Comparison of ENCODE assay signal across 8 cellular contexts in genomic region chr22:37163618-37164534, GRCh38. TPM values are rescaled to one million over a fixed set of nuclear protein-coding genes. Genes with fewer than 3 reads are reported as not detected.
DNase-seq lines count a peak whose midpoint lies in the region; ATAC-seq and TF ChIP-seq lines count a peak whose summit lies in the region.

No MANE protein-coding gene starts in this region.

- H3K9ac ChIP-seq in mesendoderm (ENCODE audit: low read length): no peak overlapping the region
- H3K9ac ChIP-seq in H9 (ENCODE audit: extremely low read depth, insufficient read length, low read length): no peak overlapping the region

- H3K27ac ChIP-seq in mesendoderm (ENCODE audit: low read depth, low read length): no peak overlapping the region
- H3K27ac ChIP-seq in H9 (ENCODE audit: insufficient read length, low read depth, low read length): no peak overlapping the region
- H3K27ac ChIP-seq in dorsolateral prefrontal cortex: no peak overlapping the region

- peak; percentile 67 for ATAC-seq in activated CD4-positive, alpha-beta T cell treated with anti-CD3 and anti-CD28 coated beads for 36 hours
- peak; percentile 32 for ATAC-seq in HG03103 (IDR thresholded peaks at IDR 0.05; ENCODE audit: low read depth, unreplicated experiment)

- H4K5ac ChIP-seq in mesendoderm (ENCODE audit: low read length) (no peak overlapping the region), H9 (ENCODE audit: insufficient read length, low read depth, low read length) (no peak overlapping the region)

- peaks cover 76% of the 10 kb centered on the region for H3K4me1 Mint-ChIP-seq in activated CD4-positive, alpha-beta T cell treated with anti-CD3 and anti-CD28 coated beads for 36 hours
- H3K4me1 Mint-ChIP-seq in H9: peaks cover 16 to 34% of the 10 kb centered on the region in 2 experiments

- H3K56ac ChIP-seq in mesendoderm (ENCODE audit: low read length): no peak overlapping the region
- no peak overlapping the region for H3K56ac ChIP-seq in H9 (ENCODE audit: insufficient read length, low read depth, low read length)

- POLR2A ChIA-PET in activated CD4-positive, alpha-beta T cell treated with anti-CD3 and anti-CD28 coated beads for 36 hours (lab: Charles Lee): interaction anchor here (0.9 to 3.5 kb wide), 15 partner anchors 10 to 119 kb away, joined by 3 to 39 read pairs (median 4); partner anchors contain the start of gene IL2RB

- H3K79me2 ChIP-seq in mesendoderm (ENCODE audit: control insufficient read depth, insufficient read depth, low read length): no peaks in the 10 kb centered on the region
- no peaks in the 10 kb centered on the region for H3K79me2 ChIP-seq in H9 (ENCODE audit: insufficient read depth, low read length)

- no peaks in the 10 kb centered on the region for H3K23me2 ChIP-seq in H9 (ENCODE audit: insufficient read length, low read depth, low read length, poor library complexity, severe bottlenecking)

- H2BK5ac ChIP-seq in mesendoderm (ENCODE audit: low read length) (no peak overlapping the region), H9 (ENCODE audit: insufficient read length, low read length) (no peak overlapping the region)

- H3K4ac ChIP-seq in mesendoderm (ENCODE audit: low read depth, low read length): no peak overlapping the region
- H3K4ac ChIP-seq in H9 (ENCODE audit: low read depth, low read length): no peak overlapping the region

- CTCF ChIA-PET in activated CD4-positive, alpha-beta T cell treated with anti-CD3 and anti-CD28 coated beads for 36 hours (lab: Charles Lee): interaction anchor here (0.9 to 3.9 kb wide), 13 partner anchors 9 to 186 kb away, joined by 3 to 43 read pairs (median 13); partner anchors contain the start of gene IL2RB

- no CpG with 5 or more reads among the region's 22 CpGs for WGBS in mesendoderm (ENCODE audit: extremely low coverage, insufficient coverage, low lambda C conversion rate)
- WGBS in H9 (ENCODE audit: extremely low coverage, insufficient read length, low lambda C conversion rate): no CpG with 5 or more reads among the region's 22 CpGs

- H4K20me1 ChIP-seq in H9 (ENCODE audit: control insufficient read depth, insufficient read depth, insufficient read length): no peaks in the 10 kb centered on the region

- H2AFZ ChIP-seq in H9 (ENCODE audit: low read length): no peak overlapping the region

- no peaks in the 10 kb centered on the region for H3K27me3 Mint-ChIP-seq in activated CD4-positive, alpha-beta T cell treated with anti-CD3 and anti-CD28 coated beads for 36 hours
- H3K27me3 Mint-ChIP-seq in H9 (ENCODE audit: low read depth): peaks cover 32% of the 10 kb centered on the region

- H3K27ac Mint-ChIP-seq in activated CD4-positive, alpha-beta T cell treated with anti-CD3 and anti-CD28 coated beads for 36 hours: peak overlapping the region; percentile 88
- H3K27ac Mint-ChIP-seq in H9: no peak overlapping the region

- no peak overlapping the region for H2BK20ac ChIP-seq in H9 (ENCODE audit: low read depth, low read length, poor library complexity, severe bottlenecking)

- H3K4me1 ChIP-seq in mesendoderm (ENCODE audit: control insufficient read depth, low read depth, low read length) (peaks cover 3% of the 10 kb centered on the region), H9 (ENCODE audit: insufficient read depth, low read length) (no peaks in the 10 kb centered on the region)

- H2BK12ac ChIP-seq in H9 (ENCODE audit: insufficient read length, low read depth, low read length): no peak overlapping the region

- no peak overlapping the region for H3K23ac ChIP-seq in mesendoderm (ENCODE audit: low read length)
- no peak overlapping the region for H3K23ac ChIP-seq in H9 (ENCODE audit: insufficient read length, low read depth, low read length)

- H3K14ac ChIP-seq in H9 (ENCODE audit: insufficient read depth, low read length): no peak overlapping the region; the same call in 1 of the 2 replicates

- H4K91ac ChIP-seq in H9 (ENCODE audit: insufficient read length, low read depth, low read length): no peak overlapping the region

- no peaks in the 10 kb centered on the region for H3K36me3 ChIP-seq in mesendoderm (ENCODE audit: control insufficient read depth, insufficient read depth, low read length)

- no peak overlapping the region for H4K8ac ChIP-seq in mesendoderm (ENCODE audit: low read depth, low read length)
- H4K8ac ChIP-seq in H9 (replicated peaks; ENCODE audit: insufficient read length, low read depth, low read length): no peak overlapping the region

- H3T11ph ChIP-seq in H9 (ENCODE audit: low read length): no peak overlapping the region

- H3K9me3 Mint-ChIP-seq in activated CD4-positive, alpha-beta T cell treated with anti-CD3 and anti-CD28 coated beads for 36 hours (ENCODE audit: low read depth): peaks cover 5% of the 10 kb centered on the region
- H3K9me3 Mint-ChIP-seq in H9: peaks cover 0 to 8% of the 10 kb centered on the region in 2 experiments; a peak in 2 of 5 replicates

- H2BK120ac ChIP-seq in mesendoderm (ENCODE audit: low read depth, low read length): no peak overlapping the region
- H2BK120ac ChIP-seq in H9 (ENCODE audit: low read depth, low read length, poor library complexity, severe bottlenecking): no peak overlapping the region

- no peaks in the 10 kb centered on the region for H3K9me3 ChIP-seq in H9 (ENCODE audit: control insufficient read depth, low read depth, low read length)

- peak; percentile 91 for DNase-seq in activated CD4-positive, alpha-beta T cell treated with anti-CD3 and anti-CD28 coated beads for 36 hours
- DNase-seq in activated CD4-positive, alpha-beta T cell treated with anti-CD3 and anti-CD28 coated beads, Interleukin-2, amount 50 U/mL, for 4 hours: no peak
- peak; percentile 52 for DNase-seq in activated T-helper 9 cell treated with anti-CD3 and anti-CD28 coated beads, Interleukin-2, amount 50 U/mL, for 16 hours (ENCODE audit: low read depth)
- DNase-seq in stimulated activated CD8-positive, alpha-beta memory T cell treated with anti-CD3 and anti-CD28 coated beads, Interleukin-7, amount 100 ng/mL, for 48 hours (ENCODE audit: extremely low read depth in 1 of 2, low read depth in 1 of 2): peak; percentile 73 to 90
- DNase-seq in mesendoderm (no peak), H9 (no peak), dorsolateral prefrontal cortex (no peak)

- TF ChIP-seq CTCF in H9 (conservative IDR thresholded peaks at IDR 0.05) (no peak), dorsolateral prefrontal cortex (IDR thresholded peaks at IDR 0.05 in 54 of 56, conservative IDR thresholded peaks at IDR 0.05 in 2 of 56; ENCODE audit: low read depth in 1 of 56, partially characterized antibody in 56 of 56) (no peak)

- intact Hi-C loops in activated CD4-positive, alpha-beta T cell treated with anti-CD3 and anti-CD28 coated beads for 36 hours (cut with DNase I, micrococcal nuclease): loop anchor here (1.0 to 5.0 kb wide), 4 partner anchors 55 to 103 kb away; partner anchors contain the start of gene RAC2 (in 1 of the 2)
- intact Hi-C loops in dorsolateral prefrontal cortex (cut with DNase I): no loop called here

- no peaks in the 10 kb centered on the region for H3K36me3 Mint-ChIP-seq in activated CD4-positive, alpha-beta T cell treated with anti-CD3 and anti-CD28 coated beads for 36 hours (ENCODE audit: low read depth)
- H3K36me3 Mint-ChIP-seq in H9 (ENCODE audit: insufficient read depth in 1 of 3, low read depth in 3 of 3): peaks cover 0 to 6% (median 2%) of the 10 kb centered on the region in 3 experiments; a peak in 3 of 7 replicates

- no peak overlapping the region for H2BK15ac ChIP-seq in mesendoderm (replicated peaks; ENCODE audit: low read depth)
- H2BK15ac ChIP-seq in H9 (ENCODE audit: low read depth, low read length): no peak overlapping the region

- H3K79me1 ChIP-seq in mesendoderm (ENCODE audit: low read length) (no peaks in the 10 kb centered on the region), H9 (ENCODE audit: insufficient read depth, low read depth, low read length, poor library complexity, severe bottlenecking) (no peaks in the 10 kb centered on the region)

- H3K18ac ChIP-seq in mesendoderm (ENCODE audit: low read length): no peak overlapping the region
- H3K18ac ChIP-seq in H9 (ENCODE audit: insufficient read length, low read depth, low read length): no peak overlapping the region

- H3K4me2 ChIP-seq in mesendoderm (ENCODE audit: low read length): no peak overlapping the region
- no peak overlapping the region for H3K4me2 ChIP-seq in H9 (ENCODE audit: insufficient read depth, insufficient read length, low read length)

- peak overlapping the region; percentile 26 for H3K4me3 Mint-ChIP-seq in activated CD4-positive, alpha-beta T cell treated with anti-CD3 and anti-CD28 coated beads for 36 hours
- no peak overlapping the region for H3K4me3 Mint-ChIP-seq in H9

- H3K27me3 ChIP-seq in mesendoderm (ENCODE audit: insufficient read depth, low read length, poor library complexity) (no peaks in the 10 kb centered on the region), H9 (ENCODE audit: insufficient read depth, low read length) (no peaks in the 10 kb centered on the region), dorsolateral prefrontal cortex (peaks cover 0 to 1% (median 0%) of the 10 kb centered on the region in 45 donors)

- H2AK5ac ChIP-seq in mesendoderm (ENCODE audit: low read length): no peak overlapping the region
- no peak overlapping the region for H2AK5ac ChIP-seq in H9 (ENCODE audit: insufficient read length, low read length)

- H3K4me3 ChIP-seq in mesendoderm (ENCODE audit: low read length) (no peak overlapping the region), dorsolateral prefrontal cortex (no peak overlapping the region)

RNA-seq across cellular contexts. Expression of gene IL2RB, which starts 14.2 kb away (rescaled TPM):
- total RNA-seq in activated CD4-positive, alpha-beta T cell treated with anti-CD3 and anti-CD28 coated beads for 36 hours: 100 to 1,000 TPM; 204 to 231 TPM
- polyA plus RNA-seq in mesendoderm (2013, experiment 1 of 2): 1.2 TPM
- polyA plus RNA-seq in mesendoderm (2013, experiment 2 of 2): 1.2 TPM
- total RNA-seq in H9 (2021): 0.35 TPM in 2 replicates
- total RNA-seq in dorsolateral prefrontal cortex: 1 to 10 TPM in 7 of 120 experiments, under 1 TPM in 58, not detected in 55; 0.10 to 1.6 (median 0.37) TPM

RNA-seq across cellular contexts. Expression of gene C1QTNF6, which starts 24.2 kb away (rescaled TPM):
- total RNA-seq in activated CD4-positive, alpha-beta T cell treated with anti-CD3 and anti-CD28 coated beads for 36 hours: 1 to 10 TPM; 8.4 to 8.7 TPM
- 1.8 TPM for polyA plus RNA-seq in mesendoderm (2013, experiment 1 of 2)
- 2.5 TPM for polyA plus RNA-seq in mesendoderm (2013, experiment 2 of 2)
- total RNA-seq in H9 (2021) (3.8 and 5.0 TPM in 2 replicates), dorsolateral prefrontal cortex (10 to 100 TPM in 15 of 120 experiments, 1 to 10 TPM in 105; 2.4 to 17.3 (median 5.8) TPM)

RNA-seq across cellular contexts. Expression of gene SSTR3, which starts 48.4 kb away (rescaled TPM):
- 10 to 100 TPM; 14.8 to 15.6 TPM for total RNA-seq in activated CD4-positive, alpha-beta T cell treated with anti-CD3 and anti-CD28 coated beads for 36 hours
- polyA plus RNA-seq in mesendoderm (2013, experiment 1 of 2): 0.03 TPM
- 0.01 TPM for polyA plus RNA-seq in mesendoderm (2013, experiment 2 of 2)
- 0.68 and 0.72 TPM in 2 replicates for total RNA-seq in H9 (2021)
- total RNA-seq in dorsolateral prefrontal cortex: 10 to 100 TPM in 104 of 120 experiments, 1 to 10 TPM in 16; 2.8 to 26.3 (median 13.6) TPM

RNA-seq across cellular contexts. Expression of gene TMPRSS6, which starts 54.4 kb away (rescaled TPM):
- total RNA-seq in activated CD4-positive, alpha-beta T cell treated with anti-CD3 and anti-CD28 coated beads for 36 hours: 10 to 100 TPM; 17.6 to 20.2 TPM
- 0.03 TPM for polyA plus RNA-seq in mesendoderm (2013, experiment 1 of 2)
- polyA plus RNA-seq in mesendoderm (2013, experiment 2 of 2): not detected
- total RNA-seq in H9 (2021) (not detected in 2 replicates), dorsolateral prefrontal cortex (not detected)

Comparison
In these comparisons a context has a peak if more than half of its experiments do, and no peak if none do; other contexts are left out.
1. DNase-seq: peak in activated CD4-positive, alpha-beta T cell treated with anti-CD3 and anti-CD28 coated beads for 36 hours (single experiment), activated T-helper 9 cell treated with anti-CD3 and anti-CD28 coated beads, Interleukin-2, amount 50 U/mL, for 16 hours (single experiment) and stimulated activated CD8-positive, alpha-beta memory T cell treated with anti-CD3 and anti-CD28 coated beads, Interleukin-7, amount 100 ng/mL, for 48 hours (2 of 2); none in activated CD4-positive, alpha-beta T cell treated with anti-CD3 and anti-CD28 coated beads, Interleukin-2, amount 50 U/mL, for 4 hours (0 of 2), mesendoderm (single experiment), H9 (single experiment) and dorsolateral prefrontal cortex (0 of 10).
2. RNA of gene IL2RB, which starts 14.2 kb away (total RNA-seq): 204 to 231 TPM in activated CD4-positive, alpha-beta T cell treated with anti-CD3 and anti-CD28 coated beads for 36 hours; 0.35 TPM in H9 and 0.10 to 1.6 TPM in dorsolateral prefrontal cortex; every median in the first group is over 10 times any median in the second.
3. intact Hi-C loops: an anchor here in activated CD4-positive, alpha-beta T cell treated with anti-CD3 and anti-CD28 coated beads for 36 hours (1.0 to 5.0 kb wide); none called in dorsolateral prefrontal cortex.